In genomic region chr2:135030826-135031225, GRCh38 we compare ENCODE assay signal across 16 cellular contexts. TPM values are rescaled to one million over a fixed set of nuclear protein-coding genes. Genes with fewer than 3 reads are reported as not detected.
DNase-seq lines count a peak whose midpoint lies in the region; ATAC-seq and TF ChIP-seq lines count a peak whose summit lies in the region.
"Had no signal": no experiment of that assay in that cellular context is flagged by ENCODE, and none has a peak within 500 bp of the region (broad histone marks: within the 10 kb centered on the region; RNA-seq: fewer than 3 reads in every experiment).

No MANE protein-coding gene starts in this region.

- H3K4me3 Mint-ChIP-seq in CD4-positive, alpha-beta memory T cell, result no peak overlapping the region
- no peak overlapping the region for H3K4me3 Mint-ChIP-seq in activated CD8-positive, alpha-beta T cell treated with anti-CD3 and anti-CD28 coated beads for 36 hours
- H3K4me3 Mint-ChIP-seq: CD4-positive, CD25-positive, alpha-beta regulatory T cell had no signal

- H3K4me3 ChIP-seq in AG10803 (ENCODE audit: low read length) (no peak overlapping the region), adipocyte (ENCODE audit: low read length) (no peak overlapping the region)
- no peak overlapping the region for H3K4me3 ChIP-seq in CD4-positive, alpha-beta memory T cell (ENCODE audit: low read length in 2 of 2)
- H3K4me3 ChIP-seq: adrenal gland, esophagus squamous epithelium, SJSA1, spleen had no signal

- no peak for TF ChIP-seq CTCF in AG10803 (conservative IDR thresholded peaks at IDR 0.05; ENCODE audit: low read length)
- TF ChIP-seq CTCF in activated CD8-positive, alpha-beta T cell treated with anti-CD3 and anti-CD28 coated beads for 36 hours (IDR thresholded peaks at IDR 0.05), result no peak

- H3K27ac Mint-ChIP-seq in CD4-positive, alpha-beta memory T cell, result no peak overlapping the region
- H3K27ac Mint-ChIP-seq in activated CD8-positive, alpha-beta T cell treated with anti-CD3 and anti-CD28 coated beads for 36 hours, result no peak overlapping the region

- intact Hi-C loops in CD4-positive, alpha-beta memory T cell (cut with micrococcal nuclease), result no loop called here
- intact Hi-C loops in activated CD8-positive, alpha-beta T cell treated with anti-CD3 and anti-CD28 coated beads for 36 hours (cut with micrococcal nuclease), result no loop called here

- H3K36me3 ChIP-seq in adipocyte (ENCODE audit: control insufficient read depth, insufficient read depth, low read length, severe bottlenecking), result no peaks in the 10 kb centered on the region
- no peaks in the 10 kb centered on the region for H3K36me3 ChIP-seq in CD4-positive, alpha-beta memory T cell (ENCODE audit: insufficient read depth, low read length)
- H3K36me3 ChIP-seq: adrenal gland, esophagus squamous epithelium, SJSA1, spleen had no signal

- CTCF ChIA-PET in CD4-positive, alpha-beta memory T cell (lab: Charles Lee; ENCODE audit: partially characterized antibody), result no interaction called here
- CTCF ChIA-PET in activated CD8-positive, alpha-beta T cell treated with anti-CD3 and anti-CD28 coated beads for 36 hours (lab: Charles Lee), result no interaction called here

- DNase-seq in AG10803 (ENCODE audit: low read depth) (peak; percentile 40), HuH-7 (ENCODE audit: low spot score) (peak; percentile 35), adipocyte (ENCODE audit: low read depth) (peak; percentile 60), hepatic stellate cell (ENCODE audit: low spot score) (peak; percentile 36), DMS79 (lab: John Stamatoyannopoulos, UW) (no peak)
- DNase-seq in CD4-positive, alpha-beta memory T cell, result no peak
- DNase-seq in activated CD8-positive, alpha-beta T cell treated with anti-CD3 and anti-CD28 coated beads for 36 hours, result no peak
- DNase-seq: esophagus squamous epithelium, NCI-H2029 treated with DMSO at 0.1 percent for 48 hours, spleen had no signal

- H3K9me3 Mint-ChIP-seq in CD4-positive, alpha-beta memory T cell, result no peaks in the 10 kb centered on the region
- no peaks in the 10 kb centered on the region for H3K9me3 Mint-ChIP-seq in activated CD8-positive, alpha-beta T cell treated with anti-CD3 and anti-CD28 coated beads for 36 hours

- ATAC-seq in HG03196 (IDR thresholded peaks at IDR 0.05; ENCODE audit: unreplicated experiment), result no peak
- no peak for ATAC-seq in activated CD8-positive, alpha-beta T cell treated with anti-CD3 and anti-CD28 coated beads for 36 hours

- no peaks in the 10 kb centered on the region for H3K9me3 ChIP-seq in adipocyte (ENCODE audit: control insufficient read depth, low read length)
- H3K9me3 ChIP-seq in CD4-positive, alpha-beta memory T cell (ENCODE audit: control insufficient read depth in 1 of 2, low read length in 2 of 2), result no peaks in the 10 kb centered on the region
- H3K9me3 ChIP-seq: adrenal gland, esophagus squamous epithelium, SJSA1, spleen had no signal

- H3K36me3 Mint-ChIP-seq in CD4-positive, alpha-beta memory T cell, result no peaks in the 10 kb centered on the region
- no peaks in the 10 kb centered on the region for H3K36me3 Mint-ChIP-seq in activated CD8-positive, alpha-beta T cell treated with anti-CD3 and anti-CD28 coated beads for 36 hours (ENCODE audit: low read depth)
- H3K36me3 Mint-ChIP-seq: CD4-positive, CD25-positive, alpha-beta regulatory T cell had no signal

- H3K27me3 Mint-ChIP-seq in CD4-positive, alpha-beta memory T cell, result peaks cover under 1 to 3% of the 10 kb centered on the region in 2 donors
- H3K27me3 Mint-ChIP-seq in activated CD8-positive, alpha-beta T cell treated with anti-CD3 and anti-CD28 coated beads for 36 hours, result no peaks in the 10 kb centered on the region

- no peak overlapping the region for H3K27ac ChIP-seq in CD4-positive, alpha-beta memory T cell (ENCODE audit: low read depth, low read length)
- H3K27ac ChIP-seq: adrenal gland, esophagus squamous epithelium, SJSA1, spleen had no signal

- no peaks in the 10 kb centered on the region for H3K4me1 ChIP-seq in adipocyte (ENCODE audit: control insufficient read depth, insufficient read depth, low read length)
- no peaks in the 10 kb centered on the region for H3K4me1 ChIP-seq in CD4-positive, alpha-beta memory T cell (ENCODE audit: insufficient read depth, low read length)
- H3K4me1 ChIP-seq: adrenal gland, esophagus squamous epithelium, SJSA1, spleen had no signal

- H3K9ac ChIP-seq in adipocyte (ENCODE audit: low read length), result no peak overlapping the region

- POLR2A ChIA-PET in CD4-positive, alpha-beta memory T cell (lab: Charles Lee; ENCODE audit: partially characterized antibody), result no interaction called here
- POLR2A ChIA-PET in activated CD8-positive, alpha-beta T cell treated with anti-CD3 and anti-CD28 coated beads for 36 hours (lab: Charles Lee), result no interaction called here

- no peaks in the 10 kb centered on the region for H3K4me1 Mint-ChIP-seq in CD4-positive, alpha-beta memory T cell
- no peaks in the 10 kb centered on the region for H3K4me1 Mint-ChIP-seq in activated CD8-positive, alpha-beta T cell treated with anti-CD3 and anti-CD28 coated beads for 36 hours (ENCODE audit: low read depth)
- H3K4me1 Mint-ChIP-seq: CD4-positive, CD25-positive, alpha-beta regulatory T cell had no signal

- H3K27me3 ChIP-seq in adipocyte (replicated peaks; ENCODE audit: control insufficient read depth, insufficient read depth, low read length), result no peaks in the 10 kb centered on the region
- no peaks in the 10 kb centered on the region for H3K27me3 ChIP-seq in CD4-positive, alpha-beta memory T cell (ENCODE audit: insufficient read depth, low read length)
- H3K27me3 ChIP-seq: adrenal gland, esophagus squamous epithelium, SJSA1 had no signal

RNA-seq across cellular contexts. Expression of gene MAP3K19, which starts 16.4 kb away (rescaled TPM):
- not detected for total RNA-seq in CD4-positive, alpha-beta memory T cell
- polyA plus RNA-seq in CD4-positive, alpha-beta memory T cell, result not detected
- not detected for total RNA-seq in activated CD8-positive, alpha-beta T cell treated with anti-CD3 and anti-CD28 coated beads for 36 hours
- total RNA-seq: activated CD8-positive, alpha-beta memory T cell treated with anti-CD3 and anti-CD28 coated beads for 36 hours; adrenal gland; CD4-positive, CD25-positive, alpha-beta regulatory T cell; esophagus squamous epithelium; mononuclear cell; spleen had no signal
- polyA plus RNA-seq: adrenal gland; CD4-positive, CD25-positive, alpha-beta regulatory T cell; spleen had no signal

RNA-seq across cellular contexts. Expression of gene RAB3GAP1, which starts 21.3 kb away (rescaled TPM):
- total RNA-seq in CD4-positive, alpha-beta memory T cell, result 10 to 100 TPM; 45.1 to 46.7 TPM
- polyA plus RNA-seq in CD4-positive, alpha-beta memory T cell, result 10 to 100 TPM in 1 of 2 donors, 1 to 10 TPM in 1; 8.4 to 23.5 TPM
- total RNA-seq in activated CD8-positive, alpha-beta T cell treated with anti-CD3 and anti-CD28 coated beads for 36 hours, result 10 to 100 TPM; 24.7 to 25.6 TPM

Comparison
In these comparisons a context has a peak if more than half of its experiments do, and no peak if none do; other contexts are left out.
1. DNase-seq: peak in AG10803 (single experiment), HuH-7 (single experiment), adipocyte (single experiment) and hepatic stellate cell (single experiment); none in CD4-positive, alpha-beta memory T cell (0 of 5), DMS79 (single experiment) and activated CD8-positive, alpha-beta T cell treated with anti-CD3 and anti-CD28 coated beads for 36 hours (single experiment).